ENCODE assay signal across 7 cellular contexts in the genomic region with DNA sequence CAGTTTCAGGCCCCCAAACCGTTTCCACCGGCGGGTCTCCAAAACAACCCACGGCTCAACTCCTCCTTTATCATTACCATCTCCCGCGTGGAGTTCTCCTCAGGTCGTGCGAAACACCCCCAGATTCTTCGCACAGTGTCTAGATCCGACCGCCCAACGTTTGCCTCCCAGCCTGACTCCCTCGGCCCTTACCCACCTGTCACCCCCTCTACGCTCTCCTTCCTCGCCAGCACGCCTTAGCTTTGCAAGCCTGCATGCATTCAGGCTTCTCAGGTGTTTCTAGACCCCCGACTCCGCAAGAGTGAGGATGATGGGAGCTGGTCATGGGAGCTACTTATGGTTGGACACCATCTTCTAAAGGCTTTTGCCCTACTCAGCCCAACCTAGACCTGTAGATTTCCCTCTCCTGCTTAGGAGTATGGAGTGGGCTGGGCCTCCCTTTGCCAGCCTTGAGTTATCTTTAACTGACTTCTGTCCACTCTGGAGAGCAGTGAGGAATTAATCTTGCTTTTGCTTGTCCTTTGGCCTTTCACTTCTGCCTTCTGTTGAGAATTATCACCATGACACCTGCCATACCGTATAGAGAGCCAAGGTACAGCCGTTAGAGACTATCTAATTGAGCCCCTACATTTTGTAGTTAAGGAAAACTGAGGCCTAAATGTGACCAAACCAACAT. TPM values are rescaled to one million over a fixed set of nuclear protein-coding genes. Genes with fewer than 3 reads are reported as not detected.
DNase-seq lines count a peak whose midpoint lies in the region; ATAC-seq and TF ChIP-seq lines count a peak whose summit lies in the region.

No MANE protein-coding gene starts in this region.

- H3K4me3 Mint-ChIP-seq in type B pancreatic cell, result no peak overlapping the region

- peaks cover 4% of the 10 kb centered on the region for H3K36me3 Mint-ChIP-seq in type B pancreatic cell

- H3K4me1 ChIP-seq in adrenal gland (replicated peaks in 1 of 2) (peaks cover 13 to 44% of the 10 kb centered on the region in 2 donors), suprapubic skin (peaks cover 40% of the 10 kb centered on the region)

- DNase-seq in HFF-Myc (ENCODE audit: extremely low read depth, low read depth) (no peak), adrenal gland (no peak), suprapubic skin (ENCODE audit: low spot score in 2 of 2) (no peak), HuH-7 (ENCODE audit: low spot score) (no peak), type B pancreatic cell (ENCODE audit: extremely low spot score, unreplicated experiment) (no peak)

- H3K27ac ChIP-seq in adrenal gland (peak overlapping the region in 4 of 5 donors; percentile 81 to 95 (median 85)), suprapubic skin (peak overlapping the region; percentile 86)

- ATAC-seq in GM19463 (IDR thresholded peaks at IDR 0.05; ENCODE audit: unreplicated experiment), result no peak

- TF ChIP-seq POLR2A in adrenal gland (IDR thresholded peaks at IDR 0.05) (no peak), suprapubic skin (IDR thresholded peaks at IDR 0.05) (no peak)

- TF ChIP-seq EP300 in suprapubic skin (IDR thresholded peaks at IDR 0.05), result no peak

- intact Hi-C loops in adrenal gland (cut with DNase I), result no loop called here

- no peaks in the 10 kb centered on the region for H3K9me3 ChIP-seq in adrenal gland (replicated peaks in 1 of 3)
- no peaks in the 10 kb centered on the region for H3K9me3 ChIP-seq in iPS-18c (ENCODE audit: control insufficient read depth, insufficient read depth, low read length)
- no peaks in the 10 kb centered on the region for H3K9me3 ChIP-seq in suprapubic skin

- H3K27me3 Mint-ChIP-seq in type B pancreatic cell, result no peaks in the 10 kb centered on the region

- H3K27me3 ChIP-seq in adrenal gland (no peaks in the 10 kb centered on the region), suprapubic skin (no peaks in the 10 kb centered on the region)

- H3K9me3 Mint-ChIP-seq in type B pancreatic cell, result no peaks in the 10 kb centered on the region

- H3K4me1 Mint-ChIP-seq in type B pancreatic cell (ENCODE audit: unreplicated experiment), result peaks cover 14% of the 10 kb centered on the region

- H3K4me3 ChIP-seq in HFF-Myc (replicated peaks; ENCODE audit: low read depth, low read length) (peak overlapping the region; percentile 78), adrenal gland (peak overlapping the region; percentile 72 to 99 (median 90)), iPS-18c (ENCODE audit: insufficient read depth, low read depth, low read length) (peak overlapping the region; percentile 93), suprapubic skin (peak overlapping the region; percentile 89)

- TF ChIP-seq CTCF in HFF-Myc (IDR thresholded peaks at IDR 0.05; ENCODE audit: low read depth, low read length, missing control alignments) (no peak), adrenal gland (IDR thresholded peaks at IDR 0.05) (no peak), suprapubic skin (IDR thresholded peaks at IDR 0.05) (no peak), type B pancreatic cell (conservative IDR thresholded peaks at IDR 0.05) (no peak)

- H3K27ac Mint-ChIP-seq in type B pancreatic cell, result no peak overlapping the region

- no peaks in the 10 kb centered on the region for H3K36me3 ChIP-seq in adrenal gland (replicated peaks in 1 of 2)
- H3K36me3 ChIP-seq in suprapubic skin, result no peaks in the 10 kb centered on the region

- whole genome bisulfite sequencing in adrenal gland, 4 donors, result 10 to 13% (median 10%) methylated on average over 20 of the region's 20 CpGs
- 11% methylated on average over 20 of the region's 20 CpGs for WGBS in suprapubic skin

RNA-seq across cellular contexts. Expression of a gene that starts 0.9 kb away (rescaled TPM):
- total RNA-seq in adrenal gland (100 to 1,000 TPM; 111 to 372 (median 176) TPM), suprapubic skin (100 to 1,000 TPM; 195 to 277 (median 229) TPM), type B pancreatic cell (ENCODE audit: low replicate concordance) (143 and 144 TPM in 2 replicates)
- polyA plus RNA-seq in adrenal gland, result 100 to 1,000 TPM; 160 to 967 (median 765) TPM

RNA-seq across cellular contexts. Expression of a gene that starts 4.0 kb away (rescaled TPM):
- 10 to 100 TPM; 45.7 to 79.5 (median 66.9) TPM for total RNA-seq in adrenal gland
- 100 to 1,000 TPM in 1 of 3 donors, 10 to 100 TPM in 2; 47.7 to 150 (median 49.6) TPM for polyA plus RNA-seq in adrenal gland
- total RNA-seq in suprapubic skin, result 10 to 100 TPM; 28.2 to 39.0 (median 31.7) TPM
- 60.3 and 90.2 TPM in 2 replicates for total RNA-seq in type B pancreatic cell (ENCODE audit: low replicate concordance)

RNA-seq across cellular contexts. Expression of a gene that starts 22.5 kb away (rescaled TPM):
- total RNA-seq in adrenal gland, result 10 to 100 TPM in 6 of 8 donors, 1 to 10 TPM in 2; 9.1 to 19.1 (median 11.3) TPM
- polyA plus RNA-seq in adrenal gland, result 1 to 10 TPM; 2.9 to 5.6 (median 3.2) TPM
- 10 to 100 TPM in 1 of 4 donors, 1 to 10 TPM in 3; 7.4 to 12.1 (median 7.5) TPM for total RNA-seq in suprapubic skin
- 21.5 and 40.2 TPM in 2 replicates for total RNA-seq in type B pancreatic cell (ENCODE audit: low replicate concordance)
